11 cellular contexts compared by ENCODE assay signal in genomic region chr10:70354566-70355233, GRCh38. TPM values are rescaled to one million over a fixed set of nuclear protein-coding genes. Genes with fewer than 3 reads are reported as not detected.
DNase-seq lines count a peak whose midpoint lies in the region; ATAC-seq and TF ChIP-seq lines count a peak whose summit lies in the region.
"Had no signal": no experiment of that assay in that cellular context is flagged by ENCODE, and none has a peak within 500 bp of the region (broad histone marks: within the 10 kb centered on the region; RNA-seq: fewer than 3 reads in every experiment).

No MANE protein-coding gene starts in this region.

- no peaks in the 10 kb centered on the region for H3K36me3 Mint-ChIP-seq in natural killer cell treated with Interleukin-12 subunit alpha and Interleukin-12 subunit beta and Interleukin-15 and Interleukin-18, amount 100 ng/mL, for 72 hours
- no peaks in the 10 kb centered on the region for H3K36me3 Mint-ChIP-seq in natural killer cell
- peaks cover 3% of the 10 kb centered on the region for H3K36me3 Mint-ChIP-seq in effector memory CD8-positive, alpha-beta T cell (ENCODE audit: insufficient read depth)

- TF ChIP-seq CTCF in natural killer cell (IDR thresholded peaks at IDR 0.05): no peak
- TF ChIP-seq CTCF in right atrium auricular region (IDR thresholded peaks at IDR 0.05): no peak

- no peaks in the 10 kb centered on the region for H3K9me3 Mint-ChIP-seq in natural killer cell treated with Interleukin-12 subunit alpha and Interleukin-12 subunit beta and Interleukin-15 and Interleukin-18, amount 100 ng/mL, for 72 hours
- H3K9me3 Mint-ChIP-seq in natural killer cell: no peaks in the 10 kb centered on the region
- H3K9me3 Mint-ChIP-seq in effector memory CD8-positive, alpha-beta T cell: no peaks in the 10 kb centered on the region
- H3K9me3 Mint-ChIP-seq: activated CD8-positive, alpha-beta T cell treated with anti-CD3 and anti-CD28 coated beads for 36 hours; nephron progenitor cell had no signal

- H3K36me3 ChIP-seq in right atrium auricular region: no peaks in the 10 kb centered on the region
- H3K36me3 ChIP-seq: thoracic aorta had no signal

- H3K4me3 ChIP-seq in right atrium auricular region: no peak overlapping the region
- H3K4me3 ChIP-seq: thoracic aorta had no signal

- DNase-seq in natural killer cell treated with Interleukin-12 subunit alpha and Interleukin-12 subunit beta and Interleukin-15 and Interleukin-18, amount 100 ng/mL, for 72 hours (ENCODE audit: low spot score): peak; percentile 12
- DNase-seq in natural killer cell (no peak), iPS-NIHi11 (ENCODE audit: low spot score) (no peak), right atrium auricular region (ENCODE audit: low spot score) (no peak), NCI-H1105 treated with DMSO at 0.1 percent for 48 hours (lab: John Stamatoyannopoulos, UW) (no peak)
- no peak for DNase-seq in effector memory CD8-positive, alpha-beta T cell
- DNase-seq in activated naive CD4-positive, alpha-beta T cell (lab: John Stamatoyannopoulos, UW): no peak
- DNase-seq: nephron progenitor cell had no signal

- H3K4me1 Mint-ChIP-seq in natural killer cell treated with Interleukin-12 subunit alpha and Interleukin-12 subunit beta and Interleukin-15 and Interleukin-18, amount 100 ng/mL, for 72 hours (ENCODE audit: low read depth in 2 of 2): peaks cover 71 to 72% of the 10 kb centered on the region in 2 donors
- H3K4me1 Mint-ChIP-seq in natural killer cell: no peaks in the 10 kb centered on the region
- peaks cover 18 to 19% of the 10 kb centered on the region in 2 donors for H3K4me1 Mint-ChIP-seq in effector memory CD8-positive, alpha-beta T cell (ENCODE audit: low read depth in 2 of 2)

- intact Hi-C loops in natural killer cell (cut with micrococcal nuclease): no loop called here

- no peaks in the 10 kb centered on the region for H3K27me3 ChIP-seq in right atrium auricular region

- no peaks in the 10 kb centered on the region for H3K9me3 ChIP-seq in right atrium auricular region
- H3K9me3 ChIP-seq: thoracic aorta had no signal

- peak overlapping the region; percentile 75 for H3K4me3 Mint-ChIP-seq in natural killer cell treated with Interleukin-12 subunit alpha and Interleukin-12 subunit beta and Interleukin-15 and Interleukin-18, amount 100 ng/mL, for 72 hours
- H3K4me3 Mint-ChIP-seq in natural killer cell: no peak overlapping the region
- peak overlapping the region; percentile 79 to 85 for H3K4me3 Mint-ChIP-seq in effector memory CD8-positive, alpha-beta T cell
- H3K4me3 Mint-ChIP-seq: nephron progenitor cell had no signal

- peak overlapping the region; percentile 97 to 99 for H3K27ac Mint-ChIP-seq in natural killer cell treated with Interleukin-12 subunit alpha and Interleukin-12 subunit beta and Interleukin-15 and Interleukin-18, amount 100 ng/mL, for 72 hours
- H3K27ac Mint-ChIP-seq in natural killer cell: no peak overlapping the region
- peak overlapping the region; percentile 78 to 86 for H3K27ac Mint-ChIP-seq in effector memory CD8-positive, alpha-beta T cell

- ATAC-seq in natural killer cell treated with Interleukin-12 subunit alpha and Interleukin-12 subunit beta and Interleukin-15 and Interleukin-18, amount 100 ng/mL, for 72 hours: no peak
- ATAC-seq in natural killer cell (no peak), HG03442 (IDR thresholded peaks at IDR 0.05; ENCODE audit: unreplicated experiment) (peak; percentile 22)
- ATAC-seq in effector memory CD8-positive, alpha-beta T cell (replicated peaks): peak; percentile 7

- no peaks in the 10 kb centered on the region for H3K27me3 Mint-ChIP-seq in natural killer cell treated with Interleukin-12 subunit alpha and Interleukin-12 subunit beta and Interleukin-15 and Interleukin-18, amount 100 ng/mL, for 72 hours
- H3K27me3 Mint-ChIP-seq in natural killer cell (ENCODE audit: low read depth in 2 of 2): no peaks in the 10 kb centered on the region
- H3K27me3 Mint-ChIP-seq in effector memory CD8-positive, alpha-beta T cell: peaks cover 0 to 16% of the 10 kb centered on the region in 2 donors
- H3K27me3 Mint-ChIP-seq: activated CD8-positive, alpha-beta T cell treated with anti-CD3 and anti-CD28 coated beads for 36 hours had no signal

- H3K4me1 ChIP-seq in right atrium auricular region: peaks cover 0 to 47% of the 10 kb centered on the region in 2 donors

- H3K27ac ChIP-seq in right atrium auricular region: no peak overlapping the region
- H3K27ac ChIP-seq: thoracic aorta had no signal

RNA-seq across cellular contexts. Expression of gene LRRC20, which starts 27.7 kb away (rescaled TPM):
- total RNA-seq in natural killer cell treated with Interleukin-12 subunit alpha and Interleukin-12 subunit beta and Interleukin-15 and Interleukin-18, amount 100 ng/mL, for 72 hours: 10 to 100 TPM in 1 of 2 donors, 1 to 10 TPM in 1; 6.5 to 17.1 TPM
- total RNA-seq in natural killer cell (1 to 10 TPM; 1.2 to 1.5 (median 1.3) TPM), right atrium auricular region (10 to 100 TPM; 18.9 to 65.0 TPM)

RNA-seq across cellular contexts. Expression of gene EIF4EBP2, which starts 49.2 kb away (rescaled TPM):
- 10 to 100 TPM; 49.8 to 54.6 TPM for total RNA-seq in natural killer cell treated with Interleukin-12 subunit alpha and Interleukin-12 subunit beta and Interleukin-15 and Interleukin-18, amount 100 ng/mL, for 72 hours
- total RNA-seq in natural killer cell (10 to 100 TPM; 60.6 to 71.6 (median 71.1) TPM), right atrium auricular region (100 to 1,000 TPM in 1 of 2 donors, 10 to 100 TPM in 1; 90.0 to 116 TPM)

Comparison
In these comparisons a context has a peak if more than half of its experiments do, and no peak if none do; other contexts are left out.
1. H3K27ac Mint-ChIP-seq: peak in natural killer cell treated with Interleukin-12 subunit alpha and Interleukin-12 subunit beta and Interleukin-15 and Interleukin-18, amount 100 ng/mL, for 72 hours (2 of 2) and effector memory CD8-positive, alpha-beta T cell (2 of 2); none in natural killer cell (0 of 2).
2. ATAC-seq: peak in HG03442 (single experiment) and effector memory CD8-positive, alpha-beta T cell (single experiment); none in natural killer cell treated with Interleukin-12 subunit alpha and Interleukin-12 subunit beta and Interleukin-15 and Interleukin-18, amount 100 ng/mL, for 72 hours (0 of 2) and natural killer cell (0 of 3).